In the genomic region with DNA sequence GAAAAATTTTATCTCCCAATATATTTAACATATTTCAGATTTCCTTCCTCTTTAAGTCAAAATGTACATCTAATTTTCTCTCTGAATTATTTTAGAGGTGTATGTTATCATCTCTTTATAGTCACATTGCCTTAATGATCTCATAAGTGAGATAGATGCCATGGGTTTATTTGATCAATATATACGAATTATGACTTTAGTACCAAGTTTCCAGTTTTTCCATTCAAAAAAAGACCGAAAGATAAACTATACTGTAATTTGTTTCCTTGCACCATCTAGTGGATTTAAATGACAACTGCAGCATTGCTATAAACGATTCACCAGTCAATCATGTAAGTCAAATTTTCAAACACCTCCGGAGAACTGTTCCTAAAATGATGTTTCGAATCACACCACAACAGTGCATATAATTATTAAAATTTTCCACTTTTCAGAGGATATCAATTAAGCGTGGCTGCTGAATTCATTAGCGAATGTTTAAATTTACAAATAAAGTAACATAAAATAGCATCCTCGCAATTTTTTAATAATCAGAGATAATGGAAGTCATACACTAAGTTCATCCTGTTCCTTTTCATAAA, we compare ENCODE assay signal across 1 cellular context.
TF ChIP-seq lines count a peak whose summit lies in the region.

No MANE protein-coding gene starts in this region.

TF ChIP-seq in GM12878, 131 proteins besides CTCF, POLR2A, EP300 and RAD21 (continued from another document):
- TF ChIP-seq, protein P1, sequence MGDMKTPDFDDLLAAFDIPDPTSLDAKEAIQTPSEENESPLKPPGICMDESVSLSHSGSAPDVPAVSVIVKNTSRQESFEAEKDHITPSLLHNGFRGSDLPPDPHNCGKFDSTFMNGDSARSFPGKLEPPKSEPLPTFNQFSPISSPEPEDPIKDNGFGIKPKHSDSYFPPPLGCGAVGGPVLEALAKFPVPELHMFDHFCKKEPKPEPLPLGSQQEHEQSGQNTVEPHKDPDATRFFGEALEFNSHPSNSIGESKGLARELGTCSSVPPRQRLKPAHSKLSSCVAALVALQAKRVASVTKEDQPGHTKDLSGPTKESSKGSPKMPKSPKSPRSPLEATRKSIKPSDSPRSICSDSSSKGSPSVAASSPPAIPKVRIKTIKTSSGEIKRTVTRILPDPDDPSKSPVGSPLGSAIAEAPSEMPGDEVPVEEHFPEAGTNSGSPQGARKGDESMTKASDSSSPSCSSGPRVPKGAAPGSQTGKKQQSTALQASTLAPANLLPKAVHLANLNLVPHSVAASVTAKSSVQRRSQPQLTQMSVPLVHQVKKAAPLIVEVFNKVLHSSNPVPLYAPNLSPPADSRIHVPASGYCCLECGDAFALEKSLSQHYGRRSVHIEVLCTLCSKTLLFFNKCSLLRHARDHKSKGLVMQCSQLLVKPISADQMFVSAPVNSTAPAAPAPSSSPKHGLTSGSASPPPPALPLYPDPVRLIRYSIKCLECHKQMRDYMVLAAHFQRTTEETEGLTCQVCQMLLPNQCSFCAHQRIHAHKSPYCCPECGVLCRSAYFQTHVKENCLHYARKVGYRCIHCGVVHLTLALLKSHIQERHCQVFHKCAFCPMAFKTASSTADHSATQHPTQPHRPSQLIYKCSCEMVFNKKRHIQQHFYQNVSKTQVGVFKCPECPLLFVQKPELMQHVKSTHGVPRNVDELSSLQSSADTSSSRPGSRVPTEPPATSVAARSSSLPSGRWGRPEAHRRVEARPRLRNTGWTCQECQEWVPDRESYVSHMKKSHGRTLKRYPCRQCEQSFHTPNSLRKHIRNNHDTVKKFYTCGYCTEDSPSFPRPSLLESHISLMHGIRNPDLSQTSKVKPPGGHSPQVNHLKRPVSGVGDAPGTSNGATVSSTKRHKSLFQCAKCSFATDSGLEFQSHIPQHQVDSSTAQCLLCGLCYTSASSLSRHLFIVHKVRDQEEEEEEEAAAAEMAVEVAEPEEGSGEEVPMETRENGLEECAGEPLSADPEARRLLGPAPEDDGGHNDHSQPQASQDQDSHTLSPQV (IDR thresholded peaks at IDR 0.05), result 0 out of 2 replicates have a peak, but pooled peaks have one; percentile 61
- TF ChIP-seq, protein P2, sequence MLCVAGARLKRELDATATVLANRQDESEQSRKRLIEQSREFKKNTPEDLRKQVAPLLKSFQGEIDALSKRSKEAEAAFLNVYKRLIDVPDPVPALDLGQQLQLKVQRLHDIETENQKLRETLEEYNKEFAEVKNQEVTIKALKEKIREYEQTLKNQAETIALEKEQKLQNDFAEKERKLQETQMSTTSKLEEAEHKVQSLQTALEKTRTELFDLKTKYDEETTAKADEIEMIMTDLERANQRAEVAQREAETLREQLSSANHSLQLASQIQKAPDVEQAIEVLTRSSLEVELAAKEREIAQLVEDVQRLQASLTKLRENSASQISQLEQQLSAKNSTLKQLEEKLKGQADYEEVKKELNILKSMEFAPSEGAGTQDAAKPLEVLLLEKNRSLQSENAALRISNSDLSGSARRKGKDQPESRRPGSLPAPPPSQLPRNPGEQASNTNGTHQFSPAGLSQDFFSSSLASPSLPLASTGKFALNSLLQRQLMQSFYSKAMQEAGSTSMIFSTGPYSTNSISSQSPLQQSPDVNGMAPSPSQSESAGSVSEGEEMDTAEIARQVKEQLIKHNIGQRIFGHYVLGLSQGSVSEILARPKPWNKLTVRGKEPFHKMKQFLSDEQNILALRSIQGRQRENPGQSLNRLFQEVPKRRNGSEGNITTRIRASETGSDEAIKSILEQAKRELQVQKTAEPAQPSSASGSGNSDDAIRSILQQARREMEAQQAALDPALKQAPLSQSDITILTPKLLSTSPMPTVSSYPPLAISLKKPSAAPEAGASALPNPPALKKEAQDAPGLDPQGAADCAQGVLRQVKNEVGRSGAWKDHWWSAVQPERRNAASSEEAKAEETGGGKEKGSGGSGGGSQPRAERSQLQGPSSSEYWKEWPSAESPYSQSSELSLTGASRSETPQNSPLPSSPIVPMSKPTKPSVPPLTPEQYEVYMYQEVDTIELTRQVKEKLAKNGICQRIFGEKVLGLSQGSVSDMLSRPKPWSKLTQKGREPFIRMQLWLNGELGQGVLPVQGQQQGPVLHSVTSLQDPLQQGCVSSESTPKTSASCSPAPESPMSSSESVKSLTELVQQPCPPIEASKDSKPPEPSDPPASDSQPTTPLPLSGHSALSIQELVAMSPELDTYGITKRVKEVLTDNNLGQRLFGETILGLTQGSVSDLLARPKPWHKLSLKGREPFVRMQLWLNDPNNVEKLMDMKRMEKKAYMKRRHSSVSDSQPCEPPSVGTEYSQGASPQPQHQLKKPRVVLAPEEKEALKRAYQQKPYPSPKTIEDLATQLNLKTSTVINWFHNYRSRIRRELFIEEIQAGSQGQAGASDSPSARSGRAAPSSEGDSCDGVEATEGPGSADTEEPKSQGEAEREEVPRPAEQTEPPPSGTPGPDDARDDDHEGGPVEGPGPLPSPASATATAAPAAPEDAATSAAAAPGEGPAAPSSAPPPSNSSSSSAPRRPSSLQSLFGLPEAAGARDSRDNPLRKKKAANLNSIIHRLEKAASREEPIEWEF (IDR thresholded peaks at IDR 0.05; ENCODE audit: insufficient replicate concordance, low read depth, low read length), result peak; percentile 73
- TF ChIP-seq SREBF1 (IDR thresholded peaks at IDR 0.05; ENCODE audit: low read length), result no peak
- TF ChIP-seq, protein P3, sequence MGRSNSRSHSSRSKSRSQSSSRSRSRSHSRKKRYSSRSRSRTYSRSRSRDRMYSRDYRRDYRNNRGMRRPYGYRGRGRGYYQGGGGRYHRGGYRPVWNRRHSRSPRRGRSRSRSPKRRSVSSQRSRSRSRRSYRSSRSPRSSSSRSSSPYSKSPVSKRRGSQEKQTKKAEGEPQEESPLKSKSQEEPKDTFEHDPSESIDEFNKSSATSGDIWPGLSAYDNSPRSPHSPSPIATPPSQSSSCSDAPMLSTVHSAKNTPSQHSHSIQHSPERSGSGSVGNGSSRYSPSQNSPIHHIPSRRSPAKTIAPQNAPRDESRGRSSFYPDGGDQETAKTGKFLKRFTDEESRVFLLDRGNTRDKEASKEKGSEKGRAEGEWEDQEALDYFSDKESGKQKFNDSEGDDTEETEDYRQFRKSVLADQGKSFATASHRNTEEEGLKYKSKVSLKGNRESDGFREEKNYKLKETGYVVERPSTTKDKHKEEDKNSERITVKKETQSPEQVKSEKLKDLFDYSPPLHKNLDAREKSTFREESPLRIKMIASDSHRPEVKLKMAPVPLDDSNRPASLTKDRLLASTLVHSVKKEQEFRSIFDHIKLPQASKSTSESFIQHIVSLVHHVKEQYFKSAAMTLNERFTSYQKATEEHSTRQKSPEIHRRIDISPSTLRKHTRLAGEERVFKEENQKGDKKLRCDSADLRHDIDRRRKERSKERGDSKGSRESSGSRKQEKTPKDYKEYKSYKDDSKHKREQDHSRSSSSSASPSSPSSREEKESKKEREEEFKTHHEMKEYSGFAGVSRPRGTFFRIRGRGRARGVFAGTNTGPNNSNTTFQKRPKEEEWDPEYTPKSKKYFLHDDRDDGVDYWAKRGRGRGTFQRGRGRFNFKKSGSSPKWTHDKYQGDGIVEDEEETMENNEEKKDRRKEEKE (IDR thresholded peaks at IDR 0.05), result no peak
- TF ChIP-seq SMARCA5 (IDR thresholded peaks at IDR 0.05), result peak; percentile 63; the same call in 1 of the 2 replicates
- TF ChIP-seq, protein P4, sequence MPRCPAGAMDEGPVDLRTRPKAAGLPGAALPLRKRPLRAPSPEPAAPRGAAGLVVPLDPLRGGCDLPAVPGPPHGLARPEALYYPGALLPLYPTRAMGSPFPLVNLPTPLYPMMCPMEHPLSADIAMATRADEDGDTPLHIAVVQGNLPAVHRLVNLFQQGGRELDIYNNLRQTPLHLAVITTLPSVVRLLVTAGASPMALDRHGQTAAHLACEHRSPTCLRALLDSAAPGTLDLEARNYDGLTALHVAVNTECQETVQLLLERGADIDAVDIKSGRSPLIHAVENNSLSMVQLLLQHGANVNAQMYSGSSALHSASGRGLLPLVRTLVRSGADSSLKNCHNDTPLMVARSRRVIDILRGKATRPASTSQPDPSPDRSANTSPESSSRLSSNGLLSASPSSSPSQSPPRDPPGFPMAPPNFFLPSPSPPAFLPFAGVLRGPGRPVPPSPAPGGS (IDR thresholded peaks at IDR 0.05; ENCODE audit: borderline replicate concordance, insufficient read depth, low read depth, low read length, poor library complexity, severe bottlenecking), result no peak
- no peak for TF ChIP-seq RELA (IDR thresholded peaks at IDR 0.05; ENCODE audit: borderline replicate concordance, partially characterized antibody)
- no peak for TF ChIP-seq ESRRA (IDR thresholded peaks at IDR 0.05; ENCODE audit: low read length)
- peak; percentile 56 for TF ChIP-seq SMC3 (IDR thresholded peaks at IDR 0.05; ENCODE audit: borderline replicate concordance, low read length)
